20 cellular contexts compared by ENCODE assay signal in genomic region chr6:168128631-168129291, GRCh38. TPM values are rescaled to one million over a fixed set of nuclear protein-coding genes. Genes with fewer than 3 reads are reported as not detected.
DNase-seq lines count a peak whose midpoint lies in the region; ATAC-seq, FAIRE-seq and TF ChIP-seq lines count a peak whose summit lies in the region.
"Had no signal": no experiment of that assay in that cellular context is flagged by ENCODE, and none has a peak within 500 bp of the region (broad histone marks: within the 10 kb centered on the region; RNA-seq: fewer than 3 reads in every experiment).

No MANE protein-coding gene starts in this region.

- no TSS peak for BruUV-seq in K562 (replicated peaks; lab: Mats Ljungman, UMichigan)

- TF ChIP-seq POLR2A in K562 (conservative IDR thresholded peaks at IDR 0.05), result no peak

- H3K4me3 ChIP-seq in K562, result no peak overlapping the region
- H3K4me3 ChIP-seq in kidney (ENCODE audit: low read length in 2 of 2), result no peak overlapping the region

- no peak overlapping the region for H3K4me3 Mint-ChIP-seq in osteocyte (ENCODE audit: unreplicated experiment)
- H3K4me3 Mint-ChIP-seq: HFFc6 had no signal

- H3K9ac ChIP-seq in K562 (ENCODE audit: insufficient read depth in 1 of 2, low read depth in 2 of 2, low read length in 2 of 2) (no peak overlapping the region), kidney (ENCODE audit: low read length in 2 of 2) (no peak overlapping the region)

- peaks cover 2% of the 10 kb centered on the region for H3K27me3 Mint-ChIP-seq in osteocyte (ENCODE audit: unreplicated experiment)

- no peak for ATAC-seq in K562

- WGBS in K562 (ENCODE audit: insufficient coverage, low coverage, missing lambda C conversion rate), result 2% methylated on average over 19 of the region's 27 CpGs

- CTCF ChIA-PET in K562 (lab: Yijun Ruan, JAX; ENCODE audit: low intra/inter-chr PET ratio), result no interaction called here

- peaks cover 17% of the 10 kb centered on the region for H3K4me1 Mint-ChIP-seq in osteocyte (ENCODE audit: unreplicated experiment)

- DNase-seq in ELF-1 (ENCODE audit: low read depth, low spot score) (peak; percentile 13), K562 (ENCODE audit: extremely low read depth in 1 of 4, low spot score in 3 of 4) (no peak), kidney (peak; percentile 64), osteocyte (ENCODE audit: extremely low spot score, unreplicated experiment) (peak; percentile 75), NCI-H1105 treated with DMSO at 0.1 percent for 48 hours (lab: John Stamatoyannopoulos, UW) (no peak), NCI-H2171 treated with DMSO at 0.1 percent for 48 hours (lab: John Stamatoyannopoulos, UW) (no peak)
- DNase-seq in stimulated activated CD4-positive, alpha-beta T cell treated with anti-CD3 and anti-CD28 coated beads, Interleukin-2, amount 100 ng/mL, for 48 hours, result no peak
- DNase-seq in activated CD4-positive, CD25-positive, alpha-beta regulatory T cell (lab: John Stamatoyannopoulos, UW), result no peak
- DNase-seq: C1 segment of cervical spinal cord, DMS79 treated with DMSO at 0.1 percent for 48 hours, HFFc6, NCI-H1092 treated with DMSO at 0.1 percent for 48 hours, NCI-H1694, NCI-H2081 treated with DMSO at 0.1 percent for 48 hours, NCI-H748 treated with DMSO at 0.1 percent for 48 hours, Right ventricle myocardium superior had no signal

- H3K27ac ChIP-seq in K562 (ENCODE audit: extremely low read depth, low read depth, low read length) (no peak overlapping the region), kidney (ENCODE audit: low read depth in 2 of 2, low read length in 2 of 2) (no peak overlapping the region)

- H3K4me2 ChIP-seq in K562 (ENCODE audit: insufficient read depth, low read length), result no peak overlapping the region

- no peaks in the 10 kb centered on the region for H3K36me3 Mint-ChIP-seq in osteocyte (ENCODE audit: unreplicated experiment)

- POLR2A ChIA-PET in K562 (lab: Yijun Ruan, JAX), result interaction anchor here (0.6 to 1.3 kb wide), 3 partner anchors 12 to 643 kb away, joined by 3 to 6 read pairs (median 4); no protein-coding TSS in a partner anchor

- FAIRE-seq in K562 (lab: Jason Lieb, UNC) (no peak), kidney (lab: Jason Lieb, UNC) (no peak)
- FAIRE-seq: H54 had no signal

- TF ChIP-seq EP300 in K562 (IDR thresholded peaks at IDR 0.05; ENCODE audit: low read length), result no peak

- H3K9me3 Mint-ChIP-seq in osteocyte (ENCODE audit: unreplicated experiment), result no peaks in the 10 kb centered on the region

- H3K9me1 ChIP-seq in K562 (ENCODE audit: control insufficient read depth, insufficient read depth, low read length), result peaks cover 3% of the 10 kb centered on the region

- H3K79me2 ChIP-seq in K562 (ENCODE audit: control insufficient read depth, insufficient read depth, low read length), result no peaks in the 10 kb centered on the region

- in situ Hi-C loops in K562 (cut with MboI), result no loop called here

- no peak for TF ChIP-seq RAD21 in K562 (CRISPR knock-in tag; conservative IDR thresholded peaks at IDR 0.05 in 1 of 2, IDR thresholded peaks at IDR 0.05 in 1 of 2)

- peaks cover 72 to 96% of the 10 kb centered on the region in 2 experiments for H3K27me3 ChIP-seq in K562 (ENCODE audit: control insufficient read depth in 2 of 2, insufficient read depth in 2 of 2, low read length in 2 of 2)

- H4K20me1 ChIP-seq in K562 (replicated peaks; ENCODE audit: control insufficient read depth, insufficient read depth, low read length), result peaks cover 20% of the 10 kb centered on the region

- no peak overlapping the region for H2AFZ ChIP-seq in K562 (ENCODE audit: low read depth, low read length)

- peaks cover 0 to 8% of the 10 kb centered on the region in 2 experiments; a peak in 1 of 5 replicates for H3K4me1 ChIP-seq in K562 (replicated peaks in 1 of 2; ENCODE audit: control insufficient read depth in 2 of 2, insufficient read depth in 2 of 2, low read length in 2 of 2)
- peaks cover 0 to 3% of the 10 kb centered on the region in 2 donors for H3K4me1 ChIP-seq in kidney (ENCODE audit: control insufficient read depth in 1 of 2, insufficient read depth in 1 of 2, low read depth in 1 of 2, low read length in 2 of 2)

- intact Hi-C loops in K562 (cut with micrococcal nuclease) (no loop called here), kidney (cut with DNase I) (no loop called here)

- TF ChIP-seq CTCF in K562 (IDR thresholded peaks at IDR 0.05 in 2 of 3, conservative IDR thresholded peaks at IDR 0.05 in 1 of 3; ENCODE audit: insufficient read depth in 2 of 3, low read depth in 1 of 3, low read length in 3 of 3) (no peak), kidney (IDR thresholded peaks at IDR 0.05; ENCODE audit: borderline replicate concordance, extremely low read depth, insufficient read depth) (no peak), osteocyte (IDR thresholded peaks at IDR 0.05) (no peak)

- H3K27ac Mint-ChIP-seq in osteocyte (ENCODE audit: unreplicated experiment), result no peak overlapping the region
- H3K27ac Mint-ChIP-seq: HFFc6 had no signal

- H3K36me3 ChIP-seq in K562 (ENCODE audit: control insufficient read depth, insufficient read depth, low read length) (no peaks in the 10 kb centered on the region), kidney (ENCODE audit: control insufficient read depth in 1 of 2, insufficient read depth in 2 of 2, low read length in 2 of 2) (no peaks in the 10 kb centered on the region)

- H3K9me3 ChIP-seq in K562 (replicated peaks; ENCODE audit: control insufficient read depth, insufficient read depth, low read depth, low read length), result no peaks in the 10 kb centered on the region
- H3K9me3 ChIP-seq in kidney (ENCODE audit: control insufficient read depth in 1 of 2, low read length in 2 of 2), result no peaks in the 10 kb centered on the region

TF ChIP-seq in K562, 482 proteins besides CTCF, POLR2A, EP300 and RAD21:
- TF ChIP-seq, protein P1, sequence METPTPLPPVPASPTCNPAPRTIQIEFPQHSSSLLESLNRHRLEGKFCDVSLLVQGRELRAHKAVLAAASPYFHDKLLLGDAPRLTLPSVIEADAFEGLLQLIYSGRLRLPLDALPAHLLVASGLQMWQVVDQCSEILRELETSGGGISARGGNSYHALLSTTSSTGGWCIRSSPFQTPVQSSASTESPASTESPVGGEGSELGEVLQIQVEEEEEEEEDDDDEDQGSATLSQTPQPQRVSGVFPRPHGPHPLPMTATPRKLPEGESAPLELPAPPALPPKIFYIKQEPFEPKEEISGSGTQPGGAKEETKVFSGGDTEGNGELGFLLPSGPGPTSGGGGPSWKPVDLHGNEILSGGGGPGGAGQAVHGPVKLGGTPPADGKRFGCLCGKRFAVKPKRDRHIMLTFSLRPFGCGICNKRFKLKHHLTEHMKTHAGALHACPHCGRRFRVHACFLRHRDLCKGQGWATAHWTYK (CRISPR knock-in tag; IDR thresholded peaks at IDR 0.05), result no peak
- peak; percentile 58; the same call in 1 of the 2 replicates for TF ChIP-seq ZNF263 (CRISPR knock-in tag; IDR thresholded peaks at IDR 0.05; ENCODE audit: borderline replicate concordance)

RNA-seq across cellular contexts. Expression of gene FRMD1, which starts 49.7 kb away (rescaled TPM):
- not detected in 2 replicates for total RNA-seq in K562 (2011; cell fraction: chromatin; rRNA removed; ENCODE audit: low replicate concordance)
- total RNA-seq in K562 (2011; cell fraction: nucleolus; rRNA removed), result not detected in 2 replicates
- total RNA-seq in K562 (2011; cell fraction: nucleoplasm; rRNA removed), result not detected in 2 replicates
- 0.16 TPM in 1 of 2 replicates, not detected in the other for total RNA-seq in K562 (2014; rRNA removed)
- not detected in 2 replicates for total RNA-seq in K562 (2014; rRNA removed; fragmentation: Illumina TruSeq; extraction: Trizol)
- 0.04 TPM in 1 of 2 replicates, not detected in the other for total RNA-seq in K562 (2015; rRNA removed; fragmentation: Illumina TruSeq; extraction: Trizol)
- not detected in 2 replicates for total RNA-seq in K562 (2021)
- 0.01 TPM in 1 of 2 replicates, not detected in the other for polyA plus RNA-seq in K562 (2011; rRNA removed)
- 0.01 TPM in 2 replicates for polyA plus RNA-seq in K562 (2011; cell fraction: cytosol; rRNA removed)
- polyA plus RNA-seq in K562 (2011; cell fraction: nucleus; rRNA removed), result 0.04 TPM in 1 of 2 replicates, not detected in the other
- polyA plus RNA-seq in K562 (2012), result 0.04 and 0.18 TPM in 2 replicates
- not detected in 2 replicates for polyA plus RNA-seq in K562 (2014; fragmentation: Illumina TruSeq; extraction: Trizol)
- polyA plus RNA-seq in K562 (2014; fragmentation: Nextera tagmentation; extraction: Ambion mirVana), result under 1 TPM in 1 of 2 experiments, not detected in 1; 0.01 TPM
- not detected in 2 replicates for polyA plus RNA-seq in K562 (2014; rRNA removed)
- not detected in 2 replicates for polyA minus RNA-seq in K562 (2011; rRNA and poly(A)+ RNA removed)
- not detected in 2 replicates for polyA minus RNA-seq in K562 (2011; cell fraction: cytosol; rRNA and poly(A)+ RNA removed)
- polyA minus RNA-seq in K562 (2011; cell fraction: nucleus; rRNA and poly(A)+ RNA removed), result not detected in 2 replicates
- total RNA-seq in kidney, result 1.1 TPM
- 7.5 TPM for polyA plus RNA-seq in kidney (ENCODE audit: insufficient read depth, low read depth, low replicate concordance)
- total RNA-seq in osteocyte, result 0.05 and 0.34 TPM in 2 replicates
- total RNA-seq: G401, HFFc6, NCI-H460, OCI-LY7 had no signal

Comparison
In these comparisons a context has a peak if more than half of its experiments do, and no peak if none do; other contexts are left out.
1. DNase-seq: peak in ELF-1 (single experiment), kidney (single experiment) and osteocyte (single experiment); none in K562 (0 of 4), stimulated activated CD4-positive, alpha-beta T cell treated with anti-CD3 and anti-CD28 coated beads, Interleukin-2, amount 100 ng/mL, for 48 hours (0 of 2), NCI-H1105 treated with DMSO at 0.1 percent for 48 hours (single experiment), activated CD4-positive, CD25-positive, alpha-beta regulatory T cell (0 of 4) and NCI-H2171 treated with DMSO at 0.1 percent for 48 hours (single experiment).